In the genomic region with DNA sequence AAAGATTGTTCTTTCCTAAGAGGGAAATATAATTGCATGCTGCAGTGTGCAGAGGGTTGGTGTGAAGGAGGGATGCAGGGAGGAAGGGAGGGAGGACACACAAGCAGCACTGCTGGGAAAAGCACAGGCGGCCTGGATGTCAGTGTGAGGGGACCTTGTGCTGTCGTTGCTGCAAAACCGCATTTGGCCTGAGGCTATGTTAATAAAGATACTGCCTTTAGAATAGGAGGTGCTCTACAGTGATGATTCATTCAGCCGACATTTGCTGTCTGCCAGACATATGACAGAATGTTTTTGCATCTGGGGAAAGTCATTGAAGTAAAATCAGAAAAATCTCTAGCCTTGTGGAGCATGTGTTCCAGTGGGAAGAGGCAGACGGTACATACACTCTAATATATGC, we compare ENCODE assay signal across 13 cellular contexts. TPM values are rescaled to one million over a fixed set of nuclear protein-coding genes. Genes with fewer than 3 reads are reported as not detected.
A peak's percentile ranks its signal among the peaks of the same experiment; 100 is the strongest.
DNase-seq lines count a peak whose midpoint lies in the region; ATAC-seq lines count a peak whose summit lies in the region.
"Had no signal": no experiment of that assay in that cellular context is flagged by ENCODE, and none has a peak within 500 bp of the region (broad histone marks: within the 10 kb centered on the region; RNA-seq: fewer than 3 reads in every experiment).

No MANE protein-coding gene starts in this region.

- no peaks in the 10 kb centered on the region for H3K27me3 ChIP-seq in SJSA1 (replicated peaks)
- H3K27me3 ChIP-seq: gastrocnemius medialis had no signal

- ATAC-seq in HG02938 (IDR thresholded peaks at IDR 0.05; ENCODE audit: unreplicated experiment), result no peak
- ATAC-seq: activated T-helper 17 cell treated with anti-CD3 and anti-CD28 coated beads, Interleukin-2, amount 50 U/mL, for 72 hours; gastrocnemius medialis; HCT116; left ventricle myocardium superior had no signal

- no peak overlapping the region for H3K4me3 ChIP-seq in SJSA1
- H3K4me3 ChIP-seq: gastrocnemius medialis had no signal

- no peaks in the 10 kb centered on the region for H3K36me3 ChIP-seq in SJSA1
- H3K36me3 ChIP-seq: gastrocnemius medialis had no signal

- peak; percentile 45 for DNase-seq in HCEC 1CT
- peak; percentile 60 to 70 for DNase-seq in SJSA1 (ENCODE audit: low read depth in 1 of 2, low spot score in 2 of 2)
- peak; percentile 48 for DNase-seq in fibroblast of gingiva (ENCODE audit: low read depth)
- DNase-seq in putamen (ENCODE audit: low spot score), result peak; percentile 50
- DNase-seq in NCI-H2196 (lab: John Stamatoyannopoulos, UW; ENCODE audit: unreplicated experiment), result no peak
- DNase-seq in DMS53 (lab: John Stamatoyannopoulos, UW), result no peak
- DNase-seq in activated CD8-positive, alpha-beta memory T cell treated with anti-CD3 and anti-CD28 coated beads, Interleukin-2, amount 50 U/mL, for 4 hours, result no peak
- DNase-seq: activated CD4-positive, alpha-beta T cell treated with anti-CD3 and anti-CD28 coated beads for 1 hour; gastrocnemius medialis; left ventricle myocardium superior had no signal

- peak overlapping the region; percentile 43 for H3K27ac ChIP-seq in SJSA1
- H3K27ac ChIP-seq: gastrocnemius medialis had no signal

- H3K9me3 ChIP-seq in SJSA1 (replicated peaks), result no peaks in the 10 kb centered on the region
- H3K9me3 ChIP-seq: gastrocnemius medialis had no signal

- peaks cover 35% of the 10 kb centered on the region for H3K4me1 ChIP-seq in SJSA1 (replicated peaks)

RNA-seq across cellular contexts. Expression of a gene that starts 50.5 kb away (rescaled TPM):
- 27.2 and 56.4 TPM in 2 replicates for total RNA-seq in SJSA1 (2014; rRNA removed; shearing (Covaris generic))

Comparison
In these comparisons a context has a peak if more than half of its experiments do, and no peak if none do; other contexts are left out.
1. DNase-seq: peak in HCEC 1CT (single experiment), SJSA1 (2 of 2), fibroblast of gingiva (single experiment) and putamen (single experiment); none in NCI-H2196 (single experiment), DMS53 (single experiment) and activated CD8-positive, alpha-beta memory T cell treated with anti-CD3 and anti-CD28 coated beads, Interleukin-2, amount 50 U/mL, for 4 hours (single experiment).